17 cellular contexts compared by ENCODE assay signal in the genomic region with DNA sequence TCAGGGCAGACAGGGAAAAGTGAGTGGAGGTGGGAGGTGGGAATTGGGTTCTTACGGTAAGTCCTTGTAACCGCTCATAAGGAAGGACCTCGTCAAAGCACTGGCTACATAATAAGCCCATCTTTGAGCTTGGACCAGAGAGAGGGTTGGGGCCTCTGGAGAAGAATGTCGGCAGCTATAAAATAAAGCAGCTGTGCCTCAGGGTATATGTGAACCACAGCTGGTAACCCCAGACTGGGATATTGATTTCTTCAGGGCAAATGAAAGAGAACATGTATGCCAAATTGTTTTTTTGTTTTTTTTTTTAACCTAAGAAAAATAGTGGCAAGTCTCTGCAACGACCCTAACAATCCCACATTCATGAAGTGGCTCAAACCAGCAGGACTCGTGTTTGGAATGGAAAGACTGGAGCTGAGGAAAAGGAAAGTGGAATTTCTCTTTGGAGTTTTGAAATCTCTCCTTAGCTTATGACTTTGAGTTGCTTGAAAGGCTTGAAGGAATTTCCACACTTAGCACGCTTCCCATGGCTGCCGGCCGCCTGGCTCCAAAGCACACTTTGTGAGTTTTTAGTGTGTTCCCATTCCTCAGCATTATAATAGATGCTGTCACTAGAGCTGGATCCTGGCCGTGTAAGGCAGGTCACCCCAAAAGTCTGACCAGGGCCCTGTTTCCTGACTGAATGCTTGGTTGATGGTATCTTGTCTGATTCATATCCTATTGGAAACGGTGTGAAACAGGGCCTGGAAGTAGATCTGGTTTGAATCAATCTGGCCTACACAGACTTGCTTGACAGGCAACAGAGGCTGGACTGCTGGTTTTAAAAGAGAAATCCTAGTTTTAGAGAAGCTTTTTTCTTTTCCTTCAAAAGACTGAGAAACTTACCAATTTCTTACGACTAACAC.
A peak's percentile ranks its signal among the peaks of the same experiment; 100 is the strongest.
DNase-seq lines count a peak whose midpoint lies in the region; ATAC-seq and TF ChIP-seq lines count a peak whose summit lies in the region.
"Had no signal": no experiment of that assay in that cellular context is flagged by ENCODE, and none has a peak within 500 bp of the region (broad histone marks: within the 10 kb centered on the region; RNA-seq: fewer than 3 reads in every experiment).

No MANE protein-coding gene starts in this region.

- H3K9me2 ChIP-seq in HCT116 (ENCODE audit: insufficient read depth), result no peaks in the 10 kb centered on the region
- H3K9me2 ChIP-seq in hepatocyte (replicated peaks; ENCODE audit: insufficient read depth), result no peaks in the 10 kb centered on the region

- WGBS in hepatocyte (ENCODE audit: low lambda C conversion rate, missing lambda C conversion rate), result 65% methylated on average over 12 of the region's 12 CpGs

- H3K9ac ChIP-seq in HCT116 (ENCODE audit: low read length), result no peak overlapping the region
- H3K9ac ChIP-seq in adipocyte (ENCODE audit: low read length), result no peak overlapping the region

- H3K36me3 ChIP-seq in HCT116 (ENCODE audit: control insufficient read depth in 1 of 2, insufficient read depth in 2 of 2, low read length in 2 of 2), result peaks cover 0 to 29% of the 10 kb centered on the region in 2 experiments; a peak in 2 of 4 replicates
- H3K36me3 ChIP-seq in adipocyte (ENCODE audit: control insufficient read depth, insufficient read depth, low read length, severe bottlenecking), result no peaks in the 10 kb centered on the region
- no peaks in the 10 kb centered on the region for H3K36me3 ChIP-seq in hepatocyte (replicated peaks; ENCODE audit: insufficient read depth, low read depth)

- H3K27ac ChIP-seq in HCT116 (ENCODE audit: low read depth, low read length), result peak overlapping the region; percentile 46
- H3K27ac ChIP-seq in hepatocyte, result peak overlapping the region; percentile 36
- H3K27ac ChIP-seq: testis had no signal

- H3K79me2 ChIP-seq in HCT116 (ENCODE audit: insufficient read depth, low read length) (no peaks in the 10 kb centered on the region), hepatocyte (no peaks in the 10 kb centered on the region)

- H4K20me1 ChIP-seq in HCT116 (ENCODE audit: insufficient read depth), result no peaks in the 10 kb centered on the region
- no peaks in the 10 kb centered on the region for H4K20me1 ChIP-seq in hepatocyte (ENCODE audit: insufficient read depth, poor library complexity, severe bottlenecking)

- H3K27me3 ChIP-seq in HCT116 (ENCODE audit: insufficient read depth, low read length) (no peaks in the 10 kb centered on the region), adipocyte (replicated peaks; ENCODE audit: control insufficient read depth, insufficient read depth, low read length) (no peaks in the 10 kb centered on the region), hepatocyte (no peaks in the 10 kb centered on the region)
- H3K27me3 ChIP-seq: testis had no signal

- no TSS peak for BruUV-seq in HCT116 (replicated peaks; lab: Mats Ljungman, UMichigan)

- H3K4me1 ChIP-seq in HCT116 (ENCODE audit: control insufficient read depth in 1 of 2, insufficient read depth in 2 of 2, low read length in 2 of 2), result peaks cover 66 to 84% of the 10 kb centered on the region in 2 experiments
- H3K4me1 ChIP-seq in adipocyte (ENCODE audit: control insufficient read depth, insufficient read depth, low read length), result peaks cover 6% of the 10 kb centered on the region
- no peaks in the 10 kb centered on the region for H3K4me1 ChIP-seq in hepatocyte (ENCODE audit: insufficient read depth)
- H3K4me1 ChIP-seq: testis had no signal

- no peak overlapping the region for H2AFZ ChIP-seq in HCT116 (ENCODE audit: low read depth, low read length, poor library complexity, severe bottlenecking)
- no peak overlapping the region for H2AFZ ChIP-seq in hepatocyte

- H3K4me3 ChIP-seq in HCT116 (replicated peaks in 1 of 2; ENCODE audit: low read depth in 1 of 2, low read length in 2 of 2), result no peak overlapping the region
- H3K4me3 ChIP-seq in adipocyte (ENCODE audit: low read length), result no peak overlapping the region
- H3K4me3 ChIP-seq in hepatocyte, result no peak overlapping the region
- H3K4me3 ChIP-seq: testis had no signal

- intact Hi-C loops in HCT116 (cut with micrococcal nuclease), result no loop called here

- no peak for DNase-seq in HCT116 (ENCODE audit: low read depth, low spot score)
- DNase-seq in adipocyte (ENCODE audit: low read depth), result peak; percentile 48
- no peak for DNase-seq in hepatocyte (ENCODE audit: low spot score)
- DNase-seq in renal cortical epithelial cell (ENCODE audit: low read depth), result peak; percentile 77
- DNase-seq in middle frontal gyrus (ENCODE audit: extremely low spot score, low spot score), result no peak
- DNase-seq in DMS 273 (lab: John Stamatoyannopoulos, UW; ENCODE audit: unreplicated experiment), result no peak
- DNase-seq: activated B cell treated with CpG ODN at 0.5 μM for 24 hours; activated CD8-positive, alpha-beta T cell treated with anti-CD3 and anti-CD28 coated beads, Interleukin-2, amount 10 ng/mL, durations not matched to agents 7 days and 5 days; activated naive CD4-positive, alpha-beta T cell treated with Interleukin-2 at 50 U/mL for 16 hours; activated T-cell treated with anti-CD3 and anti-CD28 coated beads, Interleukin-2, amount 50 U/mL, for 24 hours; aorta; NCI-H1105; SIG-M5; testis had no signal

- POLR2A ChIA-PET in HCT116 (lab: Charles Lee), result interaction anchor here (1.0 to 1.7 kb wide), 3 partner anchors 9 to 14 kb away, joined by 4 to 7 read pairs (median 6); no protein-coding TSS in a partner anchor

- no peak for TF ChIP-seq CTCF in HCT116 (IDR thresholded peaks at IDR 0.05 in 2 of 3, conservative IDR thresholded peaks at IDR 0.05 in 1 of 3; ENCODE audit: borderline replicate concordance in 1 of 3, insufficient read depth in 1 of 3, low read depth in 2 of 3, low read length in 2 of 3)
- TF ChIP-seq CTCF in hepatocyte (IDR thresholded peaks at IDR 0.05; ENCODE audit: poor library complexity), result no peak

- TF ChIP-seq POLR2A in HCT116 (IDR thresholded peaks at IDR 0.05; ENCODE audit: borderline replicate concordance, extremely low read depth, insufficient read depth, insufficient read length), result no peak

- no peak for TF ChIP-seq RAD21 in HCT116 (IDR thresholded peaks at IDR 0.05; ENCODE audit: low read depth)

- CTCF ChIA-PET in HCT116 (lab: Charles Lee), result no interaction called here

- ATAC-seq in HCT116, result no peak
- ATAC-seq in GM18873 (IDR thresholded peaks at IDR 0.05; ENCODE audit: low FRiP score, unreplicated experiment), result no peak
- ATAC-seq: activated CD8-positive, alpha-beta T cell treated with anti-CD3 and anti-CD28 coated beads, Interleukin-2, amount 10 ng/mL, durations not matched to agents 7 days and 5 days; sciatic nerve; stimulated activated memory B cell treated with anti-CD40 and anti-IgM and Interleukin-4, amounts not matched to agents 10 μg/mL and 1 μg/mL and 100 μg/mL, for 72 hours had no signal

- H3K9me3 ChIP-seq in HCT116 (ENCODE audit: control insufficient read depth in 1 of 2, insufficient read depth in 1 of 2, low read depth in 1 of 2, low read length in 2 of 2), result peaks cover 0 to 8% of the 10 kb centered on the region in 2 experiments; a peak in 1 of 4 replicates
- H3K9me3 ChIP-seq in adipocyte (ENCODE audit: control insufficient read depth, low read length), result peaks cover 2% of the 10 kb centered on the region
- H3K9me3 ChIP-seq in hepatocyte (ENCODE audit: low read depth), result no peaks in the 10 kb centered on the region
- H3K9me3 ChIP-seq: testis had no signal

- H3K4me2 ChIP-seq in HCT116 (ENCODE audit: low read length) (no peak overlapping the region), hepatocyte (no peak overlapping the region)

- RAD21 ChIA-PET in HCT116 (lab: Charles Lee; ENCODE audit: low non-redundant PET in 1 of 2, low total read pairs in 2 of 2, uncharacterized antibody in 2 of 2, unreplicated experiment in 2 of 2), result no interaction called here

TF ChIP-seq in HCT116, 20 proteins besides CTCF, POLR2A, EP300 and RAD21 (continues in another document):
- TF ChIP-seq, protein P1, sequence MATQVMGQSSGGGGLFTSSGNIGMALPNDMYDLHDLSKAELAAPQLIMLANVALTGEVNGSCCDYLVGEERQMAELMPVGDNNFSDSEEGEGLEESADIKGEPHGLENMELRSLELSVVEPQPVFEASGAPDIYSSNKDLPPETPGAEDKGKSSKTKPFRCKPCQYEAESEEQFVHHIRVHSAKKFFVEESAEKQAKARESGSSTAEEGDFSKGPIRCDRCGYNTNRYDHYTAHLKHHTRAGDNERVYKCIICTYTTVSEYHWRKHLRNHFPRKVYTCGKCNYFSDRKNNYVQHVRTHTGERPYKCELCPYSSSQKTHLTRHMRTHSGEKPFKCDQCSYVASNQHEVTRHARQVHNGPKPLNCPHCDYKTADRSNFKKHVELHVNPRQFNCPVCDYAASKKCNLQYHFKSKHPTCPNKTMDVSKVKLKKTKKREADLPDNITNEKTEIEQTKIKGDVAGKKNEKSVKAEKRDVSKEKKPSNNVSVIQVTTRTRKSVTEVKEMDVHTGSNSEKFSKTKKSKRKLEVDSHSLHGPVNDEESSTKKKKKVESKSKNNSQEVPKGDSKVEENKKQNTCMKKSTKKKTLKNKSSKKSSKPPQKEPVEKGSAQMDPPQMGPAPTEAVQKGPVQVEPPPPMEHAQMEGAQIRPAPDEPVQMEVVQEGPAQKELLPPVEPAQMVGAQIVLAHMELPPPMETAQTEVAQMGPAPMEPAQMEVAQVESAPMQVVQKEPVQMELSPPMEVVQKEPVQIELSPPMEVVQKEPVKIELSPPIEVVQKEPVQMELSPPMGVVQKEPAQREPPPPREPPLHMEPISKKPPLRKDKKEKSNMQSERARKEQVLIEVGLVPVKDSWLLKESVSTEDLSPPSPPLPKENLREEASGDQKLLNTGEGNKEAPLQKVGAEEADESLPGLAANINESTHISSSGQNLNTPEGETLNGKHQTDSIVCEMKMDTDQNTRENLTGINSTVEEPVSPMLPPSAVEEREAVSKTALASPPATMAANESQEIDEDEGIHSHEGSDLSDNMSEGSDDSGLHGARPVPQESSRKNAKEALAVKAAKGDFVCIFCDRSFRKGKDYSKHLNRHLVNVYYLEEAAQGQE (IDR thresholded peaks at IDR 0.05; ENCODE audit: low read depth), result no peak
- no peak for TF ChIP-seq POLR2AphosphoS5 (IDR thresholded peaks at IDR 0.05; ENCODE audit: low read depth, low read length)
- TF ChIP-seq SP1 (IDR thresholded peaks at IDR 0.05; ENCODE audit: low read depth), result no peak
- no peak for TF ChIP-seq FOSL1 (IDR thresholded peaks at IDR 0.05; ENCODE audit: low read depth)
- TF ChIP-seq, protein P2, sequence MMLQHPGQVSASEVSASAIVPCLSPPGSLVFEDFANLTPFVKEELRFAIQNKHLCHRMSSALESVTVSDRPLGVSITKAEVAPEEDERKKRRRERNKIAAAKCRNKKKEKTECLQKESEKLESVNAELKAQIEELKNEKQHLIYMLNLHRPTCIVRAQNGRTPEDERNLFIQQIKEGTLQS (IDR thresholded peaks at IDR 0.05), result no peak
- no peak for TF ChIP-seq EGR1 (IDR thresholded peaks at IDR 0.05; ENCODE audit: low read depth)

Comparison
In these comparisons a context has a peak if more than half of its experiments do, and no peak if none do; other contexts are left out.
1. DNase-seq: peak in adipocyte (single experiment) and renal cortical epithelial cell (single experiment); none in HCT116 (single experiment), hepatocyte (single experiment), middle frontal gyrus (single experiment) and DMS 273 (single experiment).